8 cellular contexts compared by ENCODE assay signal in genomic region chr9:109469646-109470358, GRCh38. TPM values are rescaled to one million over a fixed set of nuclear protein-coding genes. Genes with fewer than 3 reads are reported as not detected.
DNase-seq lines count a peak whose midpoint lies in the region; ATAC-seq lines count a peak whose summit lies in the region.

No MANE protein-coding gene starts in this region.

- H3K36me3 Mint-ChIP-seq in natural killer cell treated with Interleukin-12 subunit alpha and Interleukin-12 subunit beta and Interleukin-15 and Interleukin-18, amount 100 ng/mL, for 72 hours: no peaks in the 10 kb centered on the region

- no peaks in the 10 kb centered on the region for H3K9me3 Mint-ChIP-seq in natural killer cell treated with Interleukin-12 subunit alpha and Interleukin-12 subunit beta and Interleukin-15 and Interleukin-18, amount 100 ng/mL, for 72 hours

- peak; percentile 93 for ATAC-seq in GM21381 (IDR thresholded peaks at IDR 0.05; ENCODE audit: unreplicated experiment)
- ATAC-seq in esophagus mucosa: peak; percentile 85
- peak; percentile 75 to 77 for ATAC-seq in natural killer cell treated with Interleukin-12 subunit alpha and Interleukin-12 subunit beta and Interleukin-15 and Interleukin-18, amount 100 ng/mL, for 72 hours

- peaks cover 24 to 34% of the 10 kb centered on the region in 2 donors for H3K27me3 Mint-ChIP-seq in natural killer cell treated with Interleukin-12 subunit alpha and Interleukin-12 subunit beta and Interleukin-15 and Interleukin-18, amount 100 ng/mL, for 72 hours

- H3K4me3 Mint-ChIP-seq in natural killer cell treated with Interleukin-12 subunit alpha and Interleukin-12 subunit beta and Interleukin-15 and Interleukin-18, amount 100 ng/mL, for 72 hours: no peak overlapping the region

- no peak overlapping the region for H3K27ac Mint-ChIP-seq in natural killer cell treated with Interleukin-12 subunit alpha and Interleukin-12 subunit beta and Interleukin-15 and Interleukin-18, amount 100 ng/mL, for 72 hours

- no peaks in the 10 kb centered on the region for H3K4me1 Mint-ChIP-seq in natural killer cell treated with Interleukin-12 subunit alpha and Interleukin-12 subunit beta and Interleukin-15 and Interleukin-18, amount 100 ng/mL, for 72 hours (ENCODE audit: low read depth in 2 of 2)

- DNase-seq in DMS114 treated with DMSO at 0.1 percent for 48 hours (lab: John Stamatoyannopoulos, UW; ENCODE audit: unreplicated experiment) (peak; percentile 40), HS-27A (ENCODE audit: low read depth) (peak; percentile 35), NOMO-1 (lab: John Stamatoyannopoulos, UW; ENCODE audit: unreplicated experiment in 2 of 2) (peak; percentile 80), stromal cell of bone marrow (ENCODE audit: low read depth) (peak; percentile 55)
- DNase-seq in activated CD8-positive, alpha-beta memory T cell treated with anti-CD3 and anti-CD28 coated beads, Interleukin-2, amount 50 U/mL, for 4 hours: peak; percentile 29
- DNase-seq in natural killer cell treated with Interleukin-12 subunit alpha and Interleukin-12 subunit beta and Interleukin-15 and Interleukin-18, amount 100 ng/mL, for 72 hours (ENCODE audit: low spot score): no peak

RNA-seq across cellular contexts. Expression of gene PTPN3, which starts 28.3 kb away (rescaled TPM):
- total RNA-seq in esophagus mucosa: 11.0 TPM
- total RNA-seq in natural killer cell treated with Interleukin-12 subunit alpha and Interleukin-12 subunit beta and Interleukin-15 and Interleukin-18, amount 100 ng/mL, for 72 hours: under 1 TPM; 0.12 to 0.81 TPM
